In genomic region chr6:91487729-91488392, GRCh38 we compare ENCODE assay signal across 17 cellular contexts.
"Had no signal": no experiment of that assay in that cellular context is flagged by ENCODE, and none has a peak within 500 bp of the region (broad histone marks: within the 10 kb centered on the region; RNA-seq: fewer than 3 reads in every experiment).

No MANE protein-coding gene starts in this region.

- H3K36me3 Mint-ChIP-seq: activated naive CD8-positive, alpha-beta T cell treated with anti-CD3 and anti-CD28 coated beads, Interleukin-2, amount 10 ng/mL, durations not matched to agents 7 days and 5 days; naive B cell had no signal

- H3K79me2 ChIP-seq: hepatocyte, parathyroid adenoma had no signal

- H3K4me3 ChIP-seq: hepatocyte, lower lobe of right lung, testis had no signal

- ATAC-seq: lower lobe of right lung; stimulated activated naive CD8-positive, alpha-beta T cell treated with anti-CD3 and anti-CD28 coated beads, Interleukin-15, amount 100 ng/mL, for 72 hours had no signal

- H3K9me3 Mint-ChIP-seq: activated CD4-positive, alpha-beta memory T cell treated with anti-CD3 and anti-CD28 coated beads, Interleukin-2, amount 10 ng/mL, durations not matched to agents 7 days and 5 days; activated naive CD8-positive, alpha-beta T cell treated with anti-CD3 and anti-CD28 coated beads, Interleukin-2, amount 10 ng/mL, durations not matched to agents 7 days and 5 days; naive B cell; stimulated activated naive CD8-positive, alpha-beta T cell treated with anti-CD3 and anti-CD28 coated beads, Interleukin-15, amount 100 ng/mL, for 72 hours had no signal

- H3K27me3 Mint-ChIP-seq: activated CD4-positive, alpha-beta memory T cell treated with anti-CD3 and anti-CD28 coated beads, Interleukin-2, amount 10 ng/mL, durations not matched to agents 7 days and 5 days; activated naive CD8-positive, alpha-beta T cell treated with anti-CD3 and anti-CD28 coated beads, Interleukin-2, amount 10 ng/mL, durations not matched to agents 7 days and 5 days; dendritic cell treated with granulocyte-macrophage colony-stimulating factor and Interleukin-4, amounts not matched to agents 40 ng/mL and 50 ng/mL, for 4 days; naive B cell; stimulated activated naive CD8-positive, alpha-beta T cell treated with anti-CD3 and anti-CD28 coated beads, Interleukin-15, amount 100 ng/mL, for 72 hours had no signal

- H3K4me1 ChIP-seq: lower lobe of right lung, parathyroid adenoma, testis had no signal

- H2AFZ ChIP-seq: hepatocyte, parathyroid adenoma had no signal

- H3K4me3 Mint-ChIP-seq: activated CD4-positive, alpha-beta memory T cell treated with anti-CD3 and anti-CD28 coated beads, Interleukin-2, amount 10 ng/mL, durations not matched to agents 7 days and 5 days; activated naive CD8-positive, alpha-beta T cell treated with anti-CD3 and anti-CD28 coated beads, Interleukin-2, amount 10 ng/mL, durations not matched to agents 7 days and 5 days; dendritic cell treated with granulocyte-macrophage colony-stimulating factor and Interleukin-4, amounts not matched to agents 40 ng/mL and 50 ng/mL, for 4 days; naive B cell; stimulated activated naive CD8-positive, alpha-beta T cell treated with anti-CD3 and anti-CD28 coated beads, Interleukin-15, amount 100 ng/mL, for 72 hours had no signal

- DNase-seq: activated CD4-positive, alpha-beta memory T cell treated with anti-CD3 and anti-CD28 coated beads, Interleukin-2, amount 10 ng/mL, durations not matched to agents 7 days and 5 days; activated CD4-positive, alpha-beta T cell treated with anti-CD3 and anti-CD28 coated beads for 1 hour; activated CD8-positive, alpha-beta memory T cell treated with anti-CD3 and anti-CD28 coated beads, Interleukin-2, amount 50 U/mL, for 4 hours; activated naive CD8-positive, alpha-beta T cell treated with anti-CD3 and anti-CD28 coated beads, Interleukin-2, amount 10 ng/mL, durations not matched to agents 7 days and 5 days; anterior cingulate cortex; cerebellar nuclear complex; erythroblast; lower lobe of right lung; naive B cell; retina; stimulated activated CD4-positive, alpha-beta T cell treated with anti-CD3 and anti-CD28 coated beads, Interleukin-15, amount 100 ng/mL, for 24 hours; stimulated activated CD4-positive, alpha-beta T cell treated with anti-CD3 and anti-CD28 coated beads, Interleukin-4, amount 100 ng/mL, for 24 hours; stimulated activated naive CD8-positive, alpha-beta T cell treated with anti-CD3 and anti-CD28 coated beads, Interleukin-15, amount 100 ng/mL, for 72 hours; testis had no signal

- H3K36me3 ChIP-seq: lower lobe of right lung had no signal

- H3K27ac ChIP-seq: hepatocyte, lower lobe of right lung, parathyroid adenoma, testis had no signal

- H3K27me3 ChIP-seq: hepatocyte, testis had no signal

- H3K27ac Mint-ChIP-seq: activated CD4-positive, alpha-beta memory T cell treated with anti-CD3 and anti-CD28 coated beads, Interleukin-2, amount 10 ng/mL, durations not matched to agents 7 days and 5 days; activated naive CD8-positive, alpha-beta T cell treated with anti-CD3 and anti-CD28 coated beads, Interleukin-2, amount 10 ng/mL, durations not matched to agents 7 days and 5 days; dendritic cell treated with granulocyte-macrophage colony-stimulating factor and Interleukin-4, amounts not matched to agents 40 ng/mL and 50 ng/mL, for 4 days; naive B cell; stimulated activated naive CD8-positive, alpha-beta T cell treated with anti-CD3 and anti-CD28 coated beads, Interleukin-15, amount 100 ng/mL, for 72 hours had no signal

- H3K4me1 Mint-ChIP-seq: activated CD4-positive, alpha-beta memory T cell treated with anti-CD3 and anti-CD28 coated beads, Interleukin-2, amount 10 ng/mL, durations not matched to agents 7 days and 5 days; activated naive CD8-positive, alpha-beta T cell treated with anti-CD3 and anti-CD28 coated beads, Interleukin-2, amount 10 ng/mL, durations not matched to agents 7 days and 5 days; naive B cell; stimulated activated naive CD8-positive, alpha-beta T cell treated with anti-CD3 and anti-CD28 coated beads, Interleukin-15, amount 100 ng/mL, for 72 hours had no signal

- H3K4me2 ChIP-seq: hepatocyte had no signal
